ENCODE assay signal across 20 cellular contexts in genomic region chr13:43245374-43245964, GRCh38.
DNase-seq lines count a peak whose midpoint lies in the region; ATAC-seq, FAIRE-seq and TF ChIP-seq lines count a peak whose summit lies in the region.
"Had no signal": no experiment of that assay in that cellular context is flagged by ENCODE, and none has a peak within 500 bp of the region (broad histone marks: within the 10 kb centered on the region; RNA-seq: fewer than 3 reads in every experiment).

No MANE protein-coding gene starts in this region.

- H3K9me3 ChIP-seq in MG63 (no peaks in the 10 kb centered on the region), keratinocyte (ENCODE audit: control insufficient read depth, low read depth, low read length) (no peaks in the 10 kb centered on the region)
- H3K9me3 ChIP-seq: thoracic aorta had no signal

- peaks cover 17% of the 10 kb centered on the region for H3K4me1 ChIP-seq in keratinocyte (ENCODE audit: control insufficient read depth, extremely low read depth, insufficient read depth, low read length)

- H3K9ac ChIP-seq in keratinocyte (ENCODE audit: control insufficient read depth, extremely low read depth, insufficient read depth, low read length) = no peak overlapping the region

- no peak overlapping the region for H3K27ac ChIP-seq in keratinocyte (ENCODE audit: control insufficient read depth, insufficient read depth, low read length)
- H3K27ac ChIP-seq: thoracic aorta had no signal

- peak overlapping the region; percentile 42 for H2AFZ ChIP-seq in keratinocyte (ENCODE audit: control insufficient read depth, low read length)

- no peaks in the 10 kb centered on the region for H4K20me1 ChIP-seq in keratinocyte (ENCODE audit: control insufficient read depth, extremely low read depth, insufficient read depth, low read length)

- no peaks in the 10 kb centered on the region for H3K36me3 ChIP-seq in MG63
- no peaks in the 10 kb centered on the region for H3K36me3 ChIP-seq in keratinocyte (ENCODE audit: control insufficient read depth in 2 of 2, extremely low read depth in 1 of 2, insufficient read depth in 2 of 2, low read length in 2 of 2)
- H3K36me3 ChIP-seq: thoracic aorta had no signal

- no peaks in the 10 kb centered on the region for H3K79me2 ChIP-seq in keratinocyte (ENCODE audit: control insufficient read depth, insufficient read depth, low read length)

- peak overlapping the region; percentile 76 for H3K27ac Mint-ChIP-seq in chondrocyte (ENCODE audit: unreplicated experiment)
- H3K27ac Mint-ChIP-seq: B cell had no signal

- H3K9me3 Mint-ChIP-seq in chondrocyte (ENCODE audit: low read depth) = no peaks in the 10 kb centered on the region

- H3K4me2 ChIP-seq in keratinocyte (ENCODE audit: control insufficient read depth, extremely low read depth, insufficient read depth, low read depth, low read length) = peak overlapping the region; percentile 42

- TF ChIP-seq CTCF in AG09309 (IDR thresholded peaks at IDR 0.05; ENCODE audit: control insufficient read depth, insufficient read depth, low read depth, low read length, missing control alignments) = no peak
- no peak for TF ChIP-seq CTCF in chondrocyte (IDR thresholded peaks at IDR 0.05)
- TF ChIP-seq CTCF in keratinocyte (optimal IDR thresholded peaks at IDR 0.05 in 1 of 3, IDR thresholded peaks at IDR 0.05 in 1 of 3, conservative IDR thresholded peaks at IDR 0.05 in 1 of 3; ENCODE audit: extremely low read depth in 1 of 3, insufficient read depth in 2 of 3, low read length in 3 of 3) = no peak
- TF ChIP-seq CTCF in GM13976 (IDR thresholded peaks at IDR 0.05; ENCODE audit: borderline replicate concordance, control extremely low read depth, extremely low read depth, insufficient read depth, missing control alignments) = no peak

- peak; percentile 67 for FAIRE-seq in keratinocyte (lab: Jason Lieb, UNC)
- FAIRE-seq: HepG2, kidney had no signal

- no peaks in the 10 kb centered on the region for H3K27me3 ChIP-seq in MG63
- no peaks in the 10 kb centered on the region for H3K27me3 ChIP-seq in keratinocyte (ENCODE audit: control insufficient read depth, extremely low read depth, insufficient read depth, low read length)

- H3K36me3 Mint-ChIP-seq in chondrocyte (ENCODE audit: low read depth) = no peaks in the 10 kb centered on the region

- in situ Hi-C loops in GM13976 (cut with MboI; ENCODE audit: low sequenced_read_pairs, unreplicated experiment) = no loop called here

- H3K4me3 ChIP-seq in AG09309 (ENCODE audit: control insufficient read depth, low read depth, low read length) (no peak overlapping the region), MG63 (no peak overlapping the region), keratinocyte (ENCODE audit: control insufficient read depth in 2 of 3, extremely low read depth in 1 of 3, insufficient read depth in 2 of 3, low read depth in 1 of 3, low read length in 3 of 3) (no peak overlapping the region)
- H3K4me3 ChIP-seq: thoracic aorta had no signal

- no peak overlapping the region for H3K4me3 Mint-ChIP-seq in chondrocyte (ENCODE audit: unreplicated experiment)
- H3K4me3 Mint-ChIP-seq: B cell had no signal

- DNase-seq in AG09309 (ENCODE audit: low read depth) (peak; percentile 81), MG63 (peak; percentile 51), chondrocyte (ENCODE audit: low spot score) (no peak), keratinocyte (ENCODE audit: low read depth, low spot score) (no peak), GM13976 (ENCODE audit: low spot score) (no peak), NCI-H526 (lab: John Stamatoyannopoulos, UW) (no peak), germinal center (ENCODE audit: low spot score) (no peak)
- DNase-seq: activated CD8-positive, alpha-beta memory T cell treated with anti-CD3 and anti-CD28 coated beads, Interleukin-2, amount 50 U/mL, for 48 hours; activated naive CD4-positive, alpha-beta T cell treated with anti-CD3 and anti-CD28 coated beads, Interleukin-2, amount 50 U/mL, for 16 hours; DMS153; kidney; NCI-H1092 treated with DMSO at 0.1 percent for 48 hours; NCI-H2227 treated with DMSO at 0.1 percent for 48 hours; OCI-M1; T-helper 1 cell had no signal

- no peaks in the 10 kb centered on the region for H3K27me3 Mint-ChIP-seq in chondrocyte (ENCODE audit: low read depth)

- H3K4me1 Mint-ChIP-seq in chondrocyte (ENCODE audit: low read depth) = peaks cover 25% of the 10 kb centered on the region

- ATAC-seq in HG03196 (IDR thresholded peaks at IDR 0.05; ENCODE audit: unreplicated experiment) = no peak
- ATAC-seq: activated CD4-positive, CD25-positive, alpha-beta regulatory T cell treated with anti-CD3 and anti-CD28 coated beads, Interleukin-2, amount 50 U/mL, for 24 hours; HepG2 had no signal

- H3K9me1 ChIP-seq in keratinocyte (ENCODE audit: control insufficient read depth, extremely low read depth, insufficient read depth, low read length) = no peaks in the 10 kb centered on the region

- dilution Hi-C loops in keratinocyte (cut with MboI; ENCODE audit: extremely low pct_ligation_motif_present, low sequenced_read_pairs) = no loop called here

Comparison
In these comparisons a context has a peak if more than half of its experiments do, and no peak if none do; other contexts are left out.
1. DNase-seq: peak in AG09309 (single experiment) and MG63 (single experiment); none in chondrocyte (single experiment), keratinocyte (single experiment), GM13976 (single experiment), NCI-H526 (0 of 2) and germinal center (single experiment).